14 cellular contexts compared by ENCODE assay signal in genomic region chr20:19598117-19598516, GRCh38.
A peak's percentile ranks its signal among the peaks of the same experiment; 100 is the strongest.
DNase-seq lines count a peak whose midpoint lies in the region; ATAC-seq and TF ChIP-seq lines count a peak whose summit lies in the region.
"Had no signal": no experiment of that assay in that cellular context is flagged by ENCODE, and none has a peak within 500 bp of the region (broad histone marks: within the 10 kb centered on the region; RNA-seq: fewer than 3 reads in every experiment).

No MANE protein-coding gene starts in this region.

- H3K27ac Mint-ChIP-seq in brain: peak overlapping the region in 3 of 5 experiments; percentile 14 to 85 (median 64)
- no peak overlapping the region for H3K27ac Mint-ChIP-seq in HFFc6
- H3K27ac Mint-ChIP-seq: CD4-positive, CD25-positive, alpha-beta regulatory T cell; IgD-negative memory B cell had no signal

- H3K36me3 Mint-ChIP-seq in brain: no peaks in the 10 kb centered on the region
- H3K36me3 Mint-ChIP-seq in HFFc6 (ENCODE audit: low read depth): no peaks in the 10 kb centered on the region
- H3K36me3 Mint-ChIP-seq: CD4-positive, CD25-positive, alpha-beta regulatory T cell; IgD-negative memory B cell had no signal

- DNase-seq in NCI-H82 (lab: John Stamatoyannopoulos, UW): peak; percentile 52
- no peak for DNase-seq in NCI-H82 treated with DMSO at 0.1 percent for 48 hours (lab: John Stamatoyannopoulos, UW; ENCODE audit: unreplicated experiment)
- peak; percentile 15 for DNase-seq in iPS DF 19.7 (ENCODE audit: low read depth, low spot score)
- no peak for DNase-seq in GM20000 (ENCODE audit: low spot score)
- no peak for DNase-seq in HFFc6
- DNase-seq: 8988T; AML-193; CD4-positive, CD25-positive, alpha-beta regulatory T cell; DMS79; GOT3; KG1 had no signal

- H3K4me3 Mint-ChIP-seq in brain: no peak overlapping the region
- no peak overlapping the region for H3K4me3 Mint-ChIP-seq in HFFc6
- H3K4me3 Mint-ChIP-seq: CD4-positive, CD25-positive, alpha-beta regulatory T cell; IgD-negative memory B cell had no signal

- no peak for ATAC-seq in SK-N-SH treated with all-trans-retinoic acid at 6 μM for 48 hours

- TF ChIP-seq CTCF in brain (conservative IDR thresholded peaks at IDR 0.05): no peak
- TF ChIP-seq CTCF in GM20000 (IDR thresholded peaks at IDR 0.05; ENCODE audit: extremely low read depth, missing control alignments): no peak
- no peak for TF ChIP-seq CTCF in HFFc6 (IDR thresholded peaks at IDR 0.05)

- H3K27me3 Mint-ChIP-seq in brain (peaks cover 4% of the 10 kb centered on the region), HFFc6 (ENCODE audit: insufficient read depth) (peaks cover 7% of the 10 kb centered on the region)
- H3K27me3 Mint-ChIP-seq: CD4-positive, CD25-positive, alpha-beta regulatory T cell had no signal

- H3K9me3 Mint-ChIP-seq in brain: no peaks in the 10 kb centered on the region
- H3K9me3 Mint-ChIP-seq in HFFc6: no peaks in the 10 kb centered on the region
- H3K9me3 Mint-ChIP-seq: IgD-negative memory B cell had no signal

- peaks cover 25% of the 10 kb centered on the region for H3K4me1 Mint-ChIP-seq in brain
- H3K4me1 Mint-ChIP-seq in HFFc6 (ENCODE audit: low read depth): no peaks in the 10 kb centered on the region
- H3K4me1 Mint-ChIP-seq: CD4-positive, CD25-positive, alpha-beta regulatory T cell; IgD-negative memory B cell had no signal

TF ChIP-seq in SK-N-SH treated with all-trans-retinoic acid at 6 μM for 48 hours, 23 proteins besides CTCF, POLR2A, EP300 and RAD21:
- no peak for TF ChIP-seq PATZ1 (CRISPR knock-in tag; IDR thresholded peaks at IDR 0.05; ENCODE audit: borderline replicate concordance)
- no peak for TF ChIP-seq CSDC2 (CRISPR knock-in tag; IDR thresholded peaks at IDR 0.05)
- no peak for TF ChIP-seq ZNF8 (CRISPR knock-in tag; IDR thresholded peaks at IDR 0.05)
- no peak for TF ChIP-seq RARB (CRISPR knock-in tag; IDR thresholded peaks at IDR 0.05)
- TF ChIP-seq TSHZ2 (CRISPR knock-in tag; IDR thresholded peaks at IDR 0.05): no peak
- TF ChIP-seq CSRNP3 (CRISPR knock-in tag; IDR thresholded peaks at IDR 0.05): no peak
- TF ChIP-seq SNAI2 (CRISPR knock-in tag; IDR thresholded peaks at IDR 0.05): no peak
- TF ChIP-seq POU6F1 (CRISPR knock-in tag; IDR thresholded peaks at IDR 0.05; ENCODE audit: borderline replicate concordance, low read depth): no peak
- TF ChIP-seq ESRRG (CRISPR knock-in tag; IDR thresholded peaks at IDR 0.05): no peak
- no peak for TF ChIP-seq CREB5 (CRISPR knock-in tag; IDR thresholded peaks at IDR 0.05; ENCODE audit: low read depth)

Comparison
In these comparisons a context has a peak if more than half of its experiments do, and no peak if none do; other contexts are left out.
1. DNase-seq: peak in NCI-H82 (single experiment) and iPS DF 19.7 (single experiment); none in NCI-H82 treated with DMSO at 0.1 percent for 48 hours (single experiment), GM20000 (single experiment) and HFFc6 (single experiment).